ENCODE assay signal across 23 cellular contexts in the genomic region with DNA sequence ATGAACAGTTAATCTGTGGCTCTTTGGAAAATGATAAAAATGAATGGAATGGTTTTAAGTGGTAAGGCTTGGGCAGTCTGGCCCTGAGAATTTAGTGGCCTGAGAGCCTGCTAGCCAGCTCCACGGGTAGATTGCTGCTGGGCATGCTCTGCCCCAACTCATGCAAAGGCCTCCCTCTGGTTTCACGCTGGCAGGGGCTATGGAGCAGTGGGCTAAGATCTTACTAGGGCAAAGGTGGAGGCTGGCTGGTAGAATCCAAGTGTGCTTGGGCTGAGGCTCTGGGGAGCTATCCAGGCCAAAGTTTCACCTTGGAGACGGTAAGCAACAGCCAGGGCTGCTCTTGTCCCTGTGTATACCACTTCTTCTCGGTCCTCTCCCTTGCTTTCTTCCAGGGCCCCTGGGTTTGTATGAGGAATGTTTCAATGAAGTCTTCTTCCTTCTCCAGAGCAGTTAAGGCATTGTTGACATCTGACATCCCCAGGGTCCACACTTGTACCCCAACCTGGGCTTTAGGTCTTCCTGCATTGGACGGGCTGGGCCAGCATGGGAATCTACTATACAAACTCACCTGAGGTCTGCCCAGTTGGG. TPM values are rescaled to one million over a fixed set of nuclear protein-coding genes. Genes with fewer than 3 reads are reported as not detected.
DNase-seq lines count a peak whose midpoint lies in the region; ATAC-seq and TF ChIP-seq lines count a peak whose summit lies in the region.
"Had no signal": no experiment of that assay in that cellular context is flagged by ENCODE, and none has a peak within 500 bp of the region (broad histone marks: within the 10 kb centered on the region; RNA-seq: fewer than 3 reads in every experiment).

No MANE protein-coding gene starts in this region.

- H3K9me3 ChIP-seq in lower lobe of right lung = no peaks in the 10 kb centered on the region
- H3K9me3 ChIP-seq: MG63, upper lobe of left lung had no signal

- H3K27ac ChIP-seq in caudate nucleus (ENCODE audit: low read depth, low read length) (peak overlapping the region; percentile 44), lower lobe of right lung (no peak overlapping the region), coronary artery (no peak overlapping the region)
- H3K27ac ChIP-seq: upper lobe of left lung had no signal

- H3K27me3 ChIP-seq in lower lobe of right lung (ENCODE audit: low read depth) = no peaks in the 10 kb centered on the region
- H3K27me3 ChIP-seq: MG63, upper lobe of left lung had no signal

- H3K9me3 Mint-ChIP-seq in activated T-cell treated with anti-CD3 and anti-CD28 coated beads, Interleukin-2, amount 50 U/mL, for 24 hours = no peaks in the 10 kb centered on the region
- H3K9me3 Mint-ChIP-seq in stimulated activated effector memory CD8-positive, alpha-beta T cell treated with anti-CD3 and anti-CD28 coated beads, Interleukin-12 subunit alpha, Interleukin-12 subunit beta, amount 100 ng/mL, for 72 hours = no peaks in the 10 kb centered on the region
- H3K9me3 Mint-ChIP-seq in naive thymus-derived CD8-positive, alpha-beta T cell = peaks cover 0 to 2% (median 0%) of the 10 kb centered on the region in 9 donors
- H3K9me3 Mint-ChIP-seq: activated naive CD4-positive, alpha-beta T cell treated with anti-CD3 and anti-CD28 coated beads, Interleukin-2, amount 50 U/mL, for 72 hours; activated T-helper 1 cell treated with anti-CD3 and anti-CD28 coated beads, Interleukin-12 subunit alpha, Interleukin-12 subunit beta, Interleukin-2, Interleukin-4 antibody, amounts not matched to agents 30 ng/mL and 10 ng/mL and 1 ng/mL, durations not matched to agents 14 hours and 24 hours and 36 hours; brain; nephron had no signal

- no peaks in the 10 kb centered on the region for H3K27me3 Mint-ChIP-seq in activated T-cell treated with anti-CD3 and anti-CD28 coated beads, Interleukin-2, amount 50 U/mL, for 24 hours
- H3K27me3 Mint-ChIP-seq in naive thymus-derived CD8-positive, alpha-beta T cell = no peaks in the 10 kb centered on the region
- H3K27me3 Mint-ChIP-seq: brain had no signal

- peaks cover 51% of the 10 kb centered on the region for H3K36me3 ChIP-seq in lower lobe of right lung

- H3K36me3 Mint-ChIP-seq in activated T-cell treated with anti-CD3 and anti-CD28 coated beads, Interleukin-2, amount 50 U/mL, for 24 hours (ENCODE audit: low read depth) = peaks cover 80% of the 10 kb centered on the region
- H3K36me3 Mint-ChIP-seq in stimulated activated effector memory CD8-positive, alpha-beta T cell treated with anti-CD3 and anti-CD28 coated beads, Interleukin-12 subunit alpha, Interleukin-12 subunit beta, amount 100 ng/mL, for 72 hours = peaks cover 88% of the 10 kb centered on the region
- H3K36me3 Mint-ChIP-seq in naive thymus-derived CD8-positive, alpha-beta T cell = peaks cover 15 to 63% (median 18%) of the 10 kb centered on the region in 3 donors

- H3K4me3 Mint-ChIP-seq in activated T-cell treated with anti-CD3 and anti-CD28 coated beads, Interleukin-2, amount 50 U/mL, for 24 hours = no peak overlapping the region
- H3K4me3 Mint-ChIP-seq in stimulated activated effector memory CD8-positive, alpha-beta T cell treated with anti-CD3 and anti-CD28 coated beads, Interleukin-12 subunit alpha, Interleukin-12 subunit beta, amount 100 ng/mL, for 72 hours = no peak overlapping the region
- no peak overlapping the region for H3K4me3 Mint-ChIP-seq in naive thymus-derived CD8-positive, alpha-beta T cell
- H3K4me3 Mint-ChIP-seq: activated T-helper 1 cell treated with anti-CD3 and anti-CD28 coated beads, Interleukin-12 subunit alpha, Interleukin-12 subunit beta, Interleukin-2, Interleukin-4 antibody, amounts not matched to agents 30 ng/mL and 10 ng/mL and 1 ng/mL, durations not matched to agents 14 hours and 24 hours and 36 hours; brain; nephron had no signal

- peak; percentile 20 to 28 for ATAC-seq in lower lobe of right lung
- ATAC-seq in stimulated activated effector memory CD8-positive, alpha-beta T cell treated with anti-CD3 and anti-CD28 coated beads, Interleukin-12 subunit alpha, Interleukin-12 subunit beta, amount 100 ng/mL, for 72 hours = no peak
- no peak for ATAC-seq in naive thymus-derived CD8-positive, alpha-beta T cell
- ATAC-seq: activated naive CD4-positive, alpha-beta T cell treated with anti-CD3 and anti-CD28 coated beads, Interleukin-2, amount 50 U/mL, for 72 hours had no signal

- peaks cover 63% of the 10 kb centered on the region for H3K4me1 Mint-ChIP-seq in activated T-cell treated with anti-CD3 and anti-CD28 coated beads, Interleukin-2, amount 50 U/mL, for 24 hours (ENCODE audit: low read depth)
- H3K4me1 Mint-ChIP-seq in stimulated activated effector memory CD8-positive, alpha-beta T cell treated with anti-CD3 and anti-CD28 coated beads, Interleukin-12 subunit alpha, Interleukin-12 subunit beta, amount 100 ng/mL, for 72 hours = peaks cover 61% of the 10 kb centered on the region
- H3K4me1 Mint-ChIP-seq in naive thymus-derived CD8-positive, alpha-beta T cell = peaks cover 42 to 76% (median 70%) of the 10 kb centered on the region in 4 donors

- TF ChIP-seq CTCF in lower lobe of right lung (IDR thresholded peaks at IDR 0.05) = no peak
- no peak for TF ChIP-seq CTCF in coronary artery (IDR thresholded peaks at IDR 0.05)

- peaks cover 28% of the 10 kb centered on the region for H3K4me1 ChIP-seq in lower lobe of right lung

- POLR2A ChIA-PET in naive thymus-derived CD8-positive, alpha-beta T cell (lab: Charles Lee) = no interaction called here

- no peak for DNase-seq in activated T-cell treated with anti-CD3 and anti-CD28 coated beads, Interleukin-2, amount 50 U/mL, for 24 hours
- DNase-seq in activated T-cell treated with anti-CD3 and anti-CD28 coated beads, Interleukin-2, amount 50 U/mL, for 48 hours = no peak
- DNase-seq in caudate nucleus (lab: John Stamatoyannopoulos, UW) = peak in 11 of 61 donors; percentile 2 to 50 (median 12)
- no peak for DNase-seq in lower lobe of right lung
- no peak for DNase-seq in stimulated activated effector memory CD8-positive, alpha-beta T cell treated with anti-CD3 and anti-CD28 coated beads, Interleukin-12 subunit alpha, Interleukin-12 subunit beta, amount 100 ng/mL, for 72 hours (ENCODE audit: low spot score in 2 of 2)
- no peak for DNase-seq in SHP77 treated with DMSO at 0.1 percent for 48 hours (lab: John Stamatoyannopoulos, UW)
- no peak for DNase-seq in naive thymus-derived CD8-positive, alpha-beta T cell
- no peak for DNase-seq in coronary artery (ENCODE audit: low spot score)
- DNase-seq: 8988T; AML-193; islet precursor cell; mesenchymal stem cell; MG63; NCI-H146; NCI-H2171 treated with DMSO at 0.1 percent for 48 hours; NCI-H69; stimulated activated CD4-positive, alpha-beta T cell treated with anti-CD3 and anti-CD28 coated beads, Interleukin-4, amount 100 ng/mL, for 24 hours; SW 1271; upper lobe of left lung had no signal

- intact Hi-C loops in lower lobe of right lung (cut with DNase I) = no loop called here

- H3K4me3 ChIP-seq in lower lobe of right lung (no peak overlapping the region), coronary artery (no peak overlapping the region)
- H3K4me3 ChIP-seq: MG63, upper lobe of left lung had no signal

- peak overlapping the region; percentile 2 for H3K27ac Mint-ChIP-seq in activated T-cell treated with anti-CD3 and anti-CD28 coated beads, Interleukin-2, amount 50 U/mL, for 24 hours
- peak overlapping the region; percentile 75 for H3K27ac Mint-ChIP-seq in stimulated activated effector memory CD8-positive, alpha-beta T cell treated with anti-CD3 and anti-CD28 coated beads, Interleukin-12 subunit alpha, Interleukin-12 subunit beta, amount 100 ng/mL, for 72 hours
- peak overlapping the region in 4 of 10 donors; percentile 73 to 85 (median 80) for H3K27ac Mint-ChIP-seq in naive thymus-derived CD8-positive, alpha-beta T cell
- H3K27ac Mint-ChIP-seq: activated T-helper 1 cell treated with anti-CD3 and anti-CD28 coated beads, Interleukin-12 subunit alpha, Interleukin-12 subunit beta, Interleukin-2, Interleukin-4 antibody, amounts not matched to agents 30 ng/mL and 10 ng/mL and 1 ng/mL, durations not matched to agents 14 hours and 24 hours and 36 hours; nephron had no signal

RNA-seq across cellular contexts. Expression of a gene that starts 27.4 kb away (rescaled TPM):
- total RNA-seq in lower lobe of right lung = 47.9 TPM
- 10 to 100 TPM; 33.3 to 34.5 TPM for total RNA-seq in naive thymus-derived CD8-positive, alpha-beta T cell
- polyA plus RNA-seq in naive thymus-derived CD8-positive, alpha-beta T cell = 10 to 100 TPM; 88.4 to 97.6 (median 96.8) TPM

RNA-seq across cellular contexts. Expression of a gene that starts 34.9 kb away (rescaled TPM):
- total RNA-seq in lower lobe of right lung = 13.1 TPM
- total RNA-seq in naive thymus-derived CD8-positive, alpha-beta T cell = 10 to 100 TPM; 48.8 to 54.0 TPM
- 10 to 100 TPM; 38.0 to 68.9 (median 53.6) TPM for polyA plus RNA-seq in naive thymus-derived CD8-positive, alpha-beta T cell

RNA-seq across cellular contexts. Expression of a gene that starts 37.6 kb away (rescaled TPM):
- total RNA-seq in lower lobe of right lung = 0.41 TPM
- under 1 TPM; 0.34 to 0.93 TPM for total RNA-seq in naive thymus-derived CD8-positive, alpha-beta T cell
- polyA plus RNA-seq in naive thymus-derived CD8-positive, alpha-beta T cell = not detected

RNA-seq across cellular contexts. Expression of a gene that starts 43.7 kb away (rescaled TPM):
- 0.47 TPM for total RNA-seq in lower lobe of right lung
- 1 to 10 TPM; 3.2 to 3.5 TPM for total RNA-seq in naive thymus-derived CD8-positive, alpha-beta T cell
- polyA plus RNA-seq in naive thymus-derived CD8-positive, alpha-beta T cell = under 1 TPM in 2 of 3 donors, not detected in 1; 0.39 to 0.55 TPM

RNA-seq across cellular contexts. Expression of a gene that starts 47.1 kb away (rescaled TPM):
- total RNA-seq in lower lobe of right lung = 36.1 TPM
- 10 to 100 TPM; 23.2 to 27.8 TPM for total RNA-seq in naive thymus-derived CD8-positive, alpha-beta T cell
- 10 to 100 TPM; 63.1 to 68.9 (median 63.4) TPM for polyA plus RNA-seq in naive thymus-derived CD8-positive, alpha-beta T cell

Comparison
In these comparisons a context has a peak if more than half of its experiments do, and no peak if none do; other contexts are left out.
1. ATAC-seq: peak in lower lobe of right lung (2 of 2); none in stimulated activated effector memory CD8-positive, alpha-beta T cell treated with anti-CD3 and anti-CD28 coated beads, Interleukin-12 subunit alpha, Interleukin-12 subunit beta, amount 100 ng/mL, for 72 hours (single experiment) and naive thymus-derived CD8-positive, alpha-beta T cell (0 of 2).